ENCODE assay signal across 8 cellular contexts in the genomic region with DNA sequence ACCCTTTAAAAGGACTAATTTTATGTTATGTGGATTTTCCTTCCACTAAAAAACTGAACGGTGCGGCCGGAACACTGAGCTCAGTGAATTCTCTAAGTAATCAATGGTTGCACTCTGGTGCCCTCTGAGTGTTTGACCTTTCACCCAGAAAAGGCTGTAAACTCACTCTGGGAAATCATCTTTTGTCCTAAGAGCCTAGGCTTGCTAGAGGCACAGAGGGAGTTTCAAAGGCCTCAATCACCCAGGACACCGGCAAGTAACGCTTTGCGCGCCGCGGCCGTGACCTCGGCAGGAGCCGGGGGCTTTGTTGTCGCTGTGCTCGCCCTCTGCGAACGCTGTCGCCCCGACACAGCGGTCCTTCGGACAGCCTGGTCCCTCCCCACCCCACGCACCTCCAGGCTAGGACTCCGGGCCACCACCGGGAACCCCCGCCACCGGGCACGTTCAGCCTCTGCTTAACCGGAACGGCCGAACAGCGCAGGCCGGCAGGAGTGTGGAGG. TPM values are rescaled to one million over a fixed set of nuclear protein-coding genes. Genes with fewer than 3 reads are reported as not detected.
DNase-seq lines count a peak whose midpoint lies in the region; ATAC-seq and TF ChIP-seq lines count a peak whose summit lies in the region.

No MANE protein-coding gene starts in this region.

- peaks cover 12 to 31% of the 10 kb centered on the region in 2 donors for H3K36me3 Mint-ChIP-seq in CD4-positive, alpha-beta memory T cell
- H3K36me3 Mint-ChIP-seq in activated naive CD8-positive, alpha-beta T cell = peaks cover 6% of the 10 kb centered on the region

- no peaks in the 10 kb centered on the region for H3K9me3 ChIP-seq in CD4-positive, alpha-beta memory T cell (ENCODE audit: control insufficient read depth in 1 of 2, low read length in 2 of 2)
- no peaks in the 10 kb centered on the region for H3K9me3 ChIP-seq in iPS-20b (ENCODE audit: insufficient read depth, low read depth, low read length)
- no peaks in the 10 kb centered on the region for H3K9me3 ChIP-seq in stomach

- 0 to 1% (median 1%) methylated on average over 3 to 31 of the region's 31 CpGs for WGBS in stomach, 5 donors

- peak overlapping the region; percentile 74 to 93 for H3K4me3 ChIP-seq in CD4-positive, alpha-beta memory T cell (ENCODE audit: low read length in 2 of 2)
- H3K4me3 ChIP-seq in HL-60 (replicated peaks; ENCODE audit: insufficient read depth, low read length) (peak overlapping the region; percentile 93), iPS-20b (ENCODE audit: low read length) (peak overlapping the region; percentile 92), stomach (peak overlapping the region; percentile 66 to 95 (median 89))

- intact Hi-C loops in CD4-positive, alpha-beta memory T cell (cut with micrococcal nuclease) = loop anchor here (1.0 to 2.0 kb wide), 6 partner anchors 22 to 665 kb away; a partner anchor contains a TSS
- intact Hi-C loops in stomach (cut with DNase I; ENCODE audit: low total_unique reads) = no loop called here

- H3K4me1 ChIP-seq in CD4-positive, alpha-beta memory T cell (ENCODE audit: insufficient read depth, low read length) = peaks cover 45% of the 10 kb centered on the region
- peaks cover 12% of the 10 kb centered on the region; the same call in 1 of the 2 replicates for H3K4me1 ChIP-seq in iPS-20b (ENCODE audit: insufficient read depth, low read length)
- peaks cover 21 to 51% (median 36%) of the 10 kb centered on the region in 4 donors for H3K4me1 ChIP-seq in stomach

- no peak for TF ChIP-seq CTCF in HL-60 (IDR thresholded peaks at IDR 0.05; ENCODE audit: insufficient read depth, low read length)
- no peak for TF ChIP-seq CTCF in stomach (IDR thresholded peaks at IDR 0.05)

- H3K27ac ChIP-seq in CD4-positive, alpha-beta memory T cell (ENCODE audit: low read depth, low read length) = peak overlapping the region; percentile 96
- H3K27ac ChIP-seq in HL-60 (replicated peaks) (peak overlapping the region; percentile 92), iPS-20b (ENCODE audit: low read length) (peak overlapping the region; percentile 92), stomach (peak overlapping the region; percentile 92 to 99 (median 98))

- H3K9me3 Mint-ChIP-seq in CD4-positive, alpha-beta memory T cell = no peaks in the 10 kb centered on the region
- H3K9me3 Mint-ChIP-seq in activated naive CD8-positive, alpha-beta T cell (ENCODE audit: low read depth) = no peaks in the 10 kb centered on the region

- CTCF ChIA-PET in CD4-positive, alpha-beta memory T cell (lab: Charles Lee; ENCODE audit: partially characterized antibody) = interaction anchor here (1.4 kb wide), 1 partner anchor 71 kb away, joined by 4 read pairs; no protein-coding TSS in a partner anchor

- no peak for DNase-seq in CD4-positive, alpha-beta memory T cell
- DNase-seq in HL-60 (ENCODE audit: low read depth in 1 of 2, low spot score in 1 of 2) = no peak
- no peak for DNase-seq in stomach
- no peak for DNase-seq in NCI-H510A (lab: John Stamatoyannopoulos, UW)
- no peak for DNase-seq in MV-4-11 (lab: John Stamatoyannopoulos, UW)

- POLR2A ChIA-PET in CD4-positive, alpha-beta memory T cell (lab: Charles Lee; ENCODE audit: partially characterized antibody) = interaction anchor here (0.5 to 2.3 kb wide), 16 partner anchors 12 to 665 kb away, joined by 3 to 32 read pairs (median 6); a partner anchor contains a TSS

- H3K4me3 Mint-ChIP-seq in CD4-positive, alpha-beta memory T cell = peak overlapping the region; percentile 86 to 98 (median 93)
- H3K4me3 Mint-ChIP-seq in activated naive CD8-positive, alpha-beta T cell = peak overlapping the region; percentile 97

- H3K9ac ChIP-seq in iPS-20b (ENCODE audit: low read depth, low read length) = peak overlapping the region; percentile 95

- TF ChIP-seq EP300 in stomach (IDR thresholded peaks at IDR 0.05) = no peak

- no peaks in the 10 kb centered on the region for H3K36me3 ChIP-seq in CD4-positive, alpha-beta memory T cell (ENCODE audit: insufficient read depth, low read length)
- H3K36me3 ChIP-seq in iPS-20b (ENCODE audit: insufficient read depth, low read depth, low read length) (peaks cover 19% of the 10 kb centered on the region; the same call in 1 of the 2 replicates), stomach (peaks cover 0 to 5% (median 0%) of the 10 kb centered on the region in 4 donors)

- H3K27ac Mint-ChIP-seq in CD4-positive, alpha-beta memory T cell = peak overlapping the region; percentile 91 to 97 (median 93)
- H3K27ac Mint-ChIP-seq in activated naive CD8-positive, alpha-beta T cell = peak overlapping the region; percentile 99

- ATAC-seq in GM19395 (IDR thresholded peaks at IDR 0.05; ENCODE audit: unreplicated experiment) = peak; percentile 39

- H3K27me3 ChIP-seq in CD4-positive, alpha-beta memory T cell (ENCODE audit: insufficient read depth, low read length) = no peaks in the 10 kb centered on the region
- H3K27me3 ChIP-seq in HL-60 (ENCODE audit: insufficient read depth, poor library complexity, severe bottlenecking) (no peaks in the 10 kb centered on the region), iPS-20b (ENCODE audit: insufficient read depth, low read length) (peaks cover 9% of the 10 kb centered on the region), stomach (no peaks in the 10 kb centered on the region)

- no peak for TF ChIP-seq POLR2A in stomach (IDR thresholded peaks at IDR 0.05)

- H3K4me1 Mint-ChIP-seq in CD4-positive, alpha-beta memory T cell = peaks cover 34 to 53% (median 43%) of the 10 kb centered on the region in 4 donors
- H3K4me1 Mint-ChIP-seq in activated naive CD8-positive, alpha-beta T cell (ENCODE audit: low read depth) = peaks cover 53% of the 10 kb centered on the region

- H3K27me3 Mint-ChIP-seq in CD4-positive, alpha-beta memory T cell = no peaks in the 10 kb centered on the region
- no peaks in the 10 kb centered on the region for H3K27me3 Mint-ChIP-seq in activated naive CD8-positive, alpha-beta T cell

RNA-seq across cellular contexts. Expression of a gene that starts 0.7 kb away (rescaled TPM):
- total RNA-seq in CD4-positive, alpha-beta memory T cell = 10 to 100 TPM; 34.6 to 37.2 TPM
- polyA plus RNA-seq in CD4-positive, alpha-beta memory T cell = 10 to 100 TPM; 52.1 to 83.6 TPM
- total RNA-seq in stomach = 10 to 100 TPM in 4 of 5 donors, 1 to 10 TPM in 1; 5.8 to 80.4 (median 28.0) TPM
- 10 to 100 TPM; 19.0 to 45.2 (median 36.4) TPM for polyA plus RNA-seq in stomach

RNA-seq across cellular contexts. Expression of a gene that starts 22.2 kb away (rescaled TPM):
- total RNA-seq in CD4-positive, alpha-beta memory T cell = under 1 TPM; 0.55 to 0.87 TPM
- polyA plus RNA-seq in CD4-positive, alpha-beta memory T cell = not detected
- under 1 TPM in 1 of 5 donors, not detected in 4; 0.92 TPM for total RNA-seq in stomach
- polyA plus RNA-seq in stomach = not detected
